ENCODE assay signal across 9 cellular contexts in the genomic region with DNA sequence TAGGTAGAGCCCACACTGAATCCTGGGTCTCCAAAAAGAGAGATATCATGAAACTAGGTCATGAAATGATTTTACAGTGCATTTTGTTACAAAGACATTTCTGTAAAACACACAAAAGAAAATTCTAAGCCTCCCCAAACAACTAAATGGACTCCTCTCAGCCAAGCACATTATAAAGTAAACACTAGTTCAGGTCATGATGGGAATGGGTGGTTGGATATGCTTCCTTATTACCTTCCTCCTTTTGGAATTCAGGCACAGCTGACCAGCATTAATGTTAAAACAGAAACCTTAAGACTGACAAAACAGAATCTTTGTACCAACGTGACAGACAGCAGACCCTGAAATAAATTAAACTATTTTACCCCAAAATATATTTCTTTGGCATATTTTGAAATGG.
"Had no signal": no experiment of that assay in that cellular context is flagged by ENCODE, and none has a peak within 500 bp of the region (broad histone marks: within the 10 kb centered on the region; RNA-seq: fewer than 3 reads in every experiment).

No MANE protein-coding gene starts in this region.

- H3K4me3 ChIP-seq: GM23248, GM23338, HAP-1 had no signal

- H3K4me1 ChIP-seq: HAP-1 had no signal

- H2AFZ ChIP-seq: GM23248 had no signal

- H3K4me3 Mint-ChIP-seq: GM23338, H9, HFFc6 had no signal

- H3K27ac ChIP-seq: GM23248 had no signal

- ATAC-seq: GM23338, HCT116 had no signal

- H3K36me3 ChIP-seq: HAP-1 had no signal

- H3K27ac Mint-ChIP-seq: GM23338, HFFc6 had no signal

- DNase-seq: GM23248, GOT3, H7, H9, HCEC 1CT, HFFc6 had no signal
